13 cellular contexts compared by ENCODE assay signal in the genomic region with DNA sequence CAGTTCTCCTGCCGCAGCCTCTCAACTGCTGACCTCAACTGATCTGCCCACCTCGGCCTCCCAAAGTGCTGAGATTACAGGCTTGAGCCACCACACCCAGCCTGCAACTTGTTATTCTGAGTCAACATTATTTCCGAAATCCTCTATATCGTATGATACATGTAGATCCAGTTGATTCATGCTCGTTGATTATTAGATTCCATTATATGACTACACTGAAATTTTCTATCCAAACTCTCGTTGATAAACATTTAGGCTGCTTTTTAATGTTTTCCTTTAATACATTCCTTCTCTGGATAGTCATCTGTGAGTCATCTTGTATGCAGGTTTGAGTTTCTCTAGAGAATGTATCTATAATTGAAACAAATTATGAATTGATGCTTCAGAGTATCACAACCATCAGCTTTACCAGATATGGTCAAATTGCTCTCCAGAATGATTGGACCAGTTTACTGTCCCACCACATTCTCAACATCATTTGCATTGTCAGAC. TPM values are rescaled to one million over a fixed set of nuclear protein-coding genes. Genes with fewer than 3 reads are reported as not detected.
DNase-seq lines count a peak whose midpoint lies in the region; ATAC-seq and TF ChIP-seq lines count a peak whose summit lies in the region.
"Had no signal": no experiment of that assay in that cellular context is flagged by ENCODE, and none has a peak within 500 bp of the region (broad histone marks: within the 10 kb centered on the region; RNA-seq: fewer than 3 reads in every experiment).

No MANE protein-coding gene starts in this region.

- no peaks in the 10 kb centered on the region for H3K27me3 Mint-ChIP-seq in CD4-positive, CD25-positive, alpha-beta regulatory T cell
- H3K27me3 Mint-ChIP-seq in mesothelial cell of epicardium (ENCODE audit: low read depth): no peaks in the 10 kb centered on the region
- H3K27me3 Mint-ChIP-seq: activated naive CD4-positive, alpha-beta T cell treated with anti-CD3 and anti-CD28 coated beads, Interleukin-2, amount 50 U/mL, for 24 hours had no signal

- TF ChIP-seq CTCF in cardiac fibroblast (IDR thresholded peaks at IDR 0.05; ENCODE audit: low read depth, low read length): no peak
- no peak for TF ChIP-seq CTCF in mesothelial cell of epicardium (IDR thresholded peaks at IDR 0.05; ENCODE audit: unreplicated experiment)

- H3K4me3 ChIP-seq in CD4-positive, CD25-positive, alpha-beta regulatory T cell (ENCODE audit: low read depth, low read length): no peak overlapping the region
- H3K4me3 ChIP-seq in cardiac fibroblast (replicated peaks in 1 of 2; ENCODE audit: low read depth in 2 of 2, low read length in 2 of 2): no peak overlapping the region
- H3K4me3 ChIP-seq: left ventricle myocardium inferior had no signal

- ATAC-seq in CD4-positive, CD25-positive, alpha-beta regulatory T cell (ENCODE audit: low read depth in 2 of 2): no peak
- no peak for ATAC-seq in HG02642 (IDR thresholded peaks at IDR 0.05; ENCODE audit: poor library complexity, unreplicated experiment)

- no peak overlapping the region for H3K27ac ChIP-seq in CD4-positive, CD25-positive, alpha-beta regulatory T cell (ENCODE audit: insufficient read depth, low read length, poor library complexity, severe bottlenecking)
- H3K27ac ChIP-seq: left ventricle myocardium inferior had no signal

- peaks cover 41% of the 10 kb centered on the region for H3K4me1 ChIP-seq in CD4-positive, CD25-positive, alpha-beta regulatory T cell (ENCODE audit: control insufficient read depth, insufficient read depth, low read length, poor library complexity, severe bottlenecking)

- H3K27ac Mint-ChIP-seq in CD4-positive, CD25-positive, alpha-beta regulatory T cell: no peak overlapping the region
- peak overlapping the region; percentile 30 for H3K27ac Mint-ChIP-seq in mesothelial cell of epicardium
- H3K27ac Mint-ChIP-seq: activated naive CD4-positive, alpha-beta T cell treated with anti-CD3 and anti-CD28 coated beads, Interleukin-2, amount 50 U/mL, for 24 hours; endodermal cell had no signal

- no peaks in the 10 kb centered on the region for H3K27me3 ChIP-seq in CD4-positive, CD25-positive, alpha-beta regulatory T cell (ENCODE audit: control insufficient read depth, insufficient read depth, low read length)

- peaks cover 40 to 82% (median 53%) of the 10 kb centered on the region in 4 donors for H3K4me1 Mint-ChIP-seq in CD4-positive, CD25-positive, alpha-beta regulatory T cell
- peaks cover 22% of the 10 kb centered on the region for H3K4me1 Mint-ChIP-seq in mesothelial cell of epicardium

- peak overlapping the region in 3 of 4 donors; percentile 30 to 97 (median 66) for H3K4me3 Mint-ChIP-seq in CD4-positive, CD25-positive, alpha-beta regulatory T cell
- H3K4me3 Mint-ChIP-seq in mesothelial cell of epicardium: no peak overlapping the region
- H3K4me3 Mint-ChIP-seq: endodermal cell had no signal

- H3K9me3 ChIP-seq in CD4-positive, CD25-positive, alpha-beta regulatory T cell (ENCODE audit: control insufficient read depth in 2 of 2, low read length in 2 of 2): no peaks in the 10 kb centered on the region
- H3K9me3 ChIP-seq: left ventricle myocardium inferior had no signal

- peaks cover 40% of the 10 kb centered on the region for H3K36me3 Mint-ChIP-seq in CD4-positive, CD25-positive, alpha-beta regulatory T cell
- peaks cover 39% of the 10 kb centered on the region for H3K36me3 Mint-ChIP-seq in mesothelial cell of epicardium

- no peaks in the 10 kb centered on the region for H3K9me3 Mint-ChIP-seq in CD4-positive, CD25-positive, alpha-beta regulatory T cell
- peaks cover 11% of the 10 kb centered on the region for H3K9me3 Mint-ChIP-seq in mesothelial cell of epicardium
- H3K9me3 Mint-ChIP-seq: activated naive CD4-positive, alpha-beta T cell treated with anti-CD3 and anti-CD28 coated beads, Interleukin-2, amount 50 U/mL, for 24 hours had no signal

- peaks cover 16% of the 10 kb centered on the region for H3K36me3 ChIP-seq in CD4-positive, CD25-positive, alpha-beta regulatory T cell (ENCODE audit: control insufficient read depth, insufficient read depth, low read length)

- DNase-seq in CD4-positive, CD25-positive, alpha-beta regulatory T cell: no peak
- DNase-seq in NCI-H226 (peak; percentile 84), cardiac fibroblast (ENCODE audit: low read depth in 2 of 2) (peak; percentile 26 to 88), mesothelial cell of epicardium (ENCODE audit: low spot score in 2 of 2, unreplicated experiment in 2 of 2) (no peak), activated gamma-delta T cell treated with Interleukin-2 at 50 U/mL for 16 hours (no peak), HK-2 (ENCODE audit: unreplicated experiment) (no peak), NCI-H1694 (lab: John Stamatoyannopoulos, UW) (no peak)
- DNase-seq: activated CD4-positive, alpha-beta T cell treated with anti-CD3 and anti-CD28 coated beads for 4 hours; endodermal cell; left ventricle myocardium inferior; SIG-M5 had no signal

RNA-seq across cellular contexts. Expression of gene CDK7, which starts 4.1 kb away (rescaled TPM):
- total RNA-seq in CD4-positive, CD25-positive, alpha-beta regulatory T cell: 23.6 TPM
- 10 to 100 TPM; 24.9 to 34.9 (median 29.7) TPM for polyA plus RNA-seq in CD4-positive, CD25-positive, alpha-beta regulatory T cell
- 25.1 to 26.5 TPM (median 26.4 TPM) in 3 replicates for total RNA-seq in mesothelial cell of epicardium

RNA-seq across cellular contexts. Expression of gene CENPH, which starts 49.4 kb away (rescaled TPM):
- total RNA-seq in CD4-positive, CD25-positive, alpha-beta regulatory T cell: 6.0 TPM
- polyA plus RNA-seq in CD4-positive, CD25-positive, alpha-beta regulatory T cell: 1 to 10 TPM; 5.6 to 9.3 (median 6.3) TPM
- 14.8 to 15.3 TPM (median 15.1 TPM) in 3 replicates for total RNA-seq in mesothelial cell of epicardium

Comparison
In these comparisons a context has a peak if more than half of its experiments do, and no peak if none do; other contexts are left out.
1. DNase-seq: peak in NCI-H226 (single experiment) and cardiac fibroblast (2 of 2); none in CD4-positive, CD25-positive, alpha-beta regulatory T cell (0 of 3), mesothelial cell of epicardium (0 of 2), activated gamma-delta T cell treated with Interleukin-2 at 50 U/mL for 16 hours (single experiment), HK-2 (single experiment) and NCI-H1694 (single experiment).